20 cellular contexts compared by ENCODE assay signal in the genomic region with DNA sequence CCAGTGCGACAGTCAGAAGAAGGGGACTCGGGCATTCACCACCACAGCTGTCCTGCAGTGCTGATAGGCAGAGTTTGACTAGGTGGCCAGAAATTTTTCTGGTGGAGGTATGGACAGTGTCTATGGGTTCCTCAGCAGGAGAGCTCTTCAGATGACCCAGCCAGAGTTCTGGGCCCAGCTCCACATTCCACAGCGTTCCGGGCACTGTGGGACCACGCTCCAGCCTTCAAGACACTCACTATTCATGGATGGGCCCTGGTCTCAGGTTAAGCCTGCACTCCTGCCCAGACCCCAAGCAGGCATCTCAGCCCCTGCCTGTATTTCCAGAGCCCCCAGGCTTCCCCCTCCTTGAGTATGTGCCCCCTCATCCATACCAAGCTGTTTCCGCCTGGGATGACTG.
"Had no signal": no experiment of that assay in that cellular context is flagged by ENCODE, and none has a peak within 500 bp of the region (broad histone marks: within the 10 kb centered on the region; RNA-seq: fewer than 3 reads in every experiment).

No MANE protein-coding gene starts in this region.

- H3K27ac Mint-ChIP-seq: endodermal cell; progenitor cell of endocrine pancreas; stimulated activated memory B cell treated with anti-CD40 and anti-IgM and Interleukin-4, amounts not matched to agents 10 μg/mL and 1 μg/mL and 100 μg/mL, for 72 hours; stimulated activated naive CD8-positive, alpha-beta T cell treated with anti-CD3 and anti-CD28 coated beads, Interleukin-15, Interleukin-2, amounts not matched to agents 100 ng/mL and 50 ng/mL, for 24 hours had no signal

- DNase-seq: central memory CD4-positive, alpha-beta T cell; effector CD4-positive, alpha-beta T cell; endodermal cell; foreskin melanocyte; head of caudate nucleus; hippocampal formation; kidney glomerular epithelial cell; naive B cell; nucleus accumbens; pancreas; stimulated activated CD4-positive, alpha-beta T cell treated with anti-CD3 and anti-CD28 coated beads, Interleukin-15, amount 100 ng/mL, for 24 hours; stimulated activated CD4-positive, alpha-beta T cell treated with anti-CD3 and anti-CD28 coated beads, Interleukin-1b, Interleukin-23, amount 100 ng/mL, for 48 hours; stimulated activated CD4-positive, alpha-beta T cell treated with anti-CD3 and anti-CD28 coated beads, Interleukin-4, amount 100 ng/mL, for 24 hours; tibial artery; upper lobe of right lung had no signal

- ATAC-seq: left lobe of liver; pancreas; stimulated activated memory B cell treated with anti-CD40 and anti-IgM and Interleukin-4, amounts not matched to agents 10 μg/mL and 1 μg/mL and 100 μg/mL, for 72 hours; upper lobe of right lung had no signal

- H3K9me3 Mint-ChIP-seq: stimulated activated naive CD8-positive, alpha-beta T cell treated with anti-CD3 and anti-CD28 coated beads, Interleukin-15, Interleukin-2, amounts not matched to agents 100 ng/mL and 50 ng/mL, for 24 hours had no signal

- H3K27ac ChIP-seq: coronary artery, pancreas, tibial artery, upper lobe of right lung had no signal

- H3K4me3 Mint-ChIP-seq: endodermal cell; stimulated activated memory B cell treated with anti-CD40 and anti-IgM and Interleukin-4, amounts not matched to agents 10 μg/mL and 1 μg/mL and 100 μg/mL, for 72 hours; stimulated activated naive CD8-positive, alpha-beta T cell treated with anti-CD3 and anti-CD28 coated beads, Interleukin-15, Interleukin-2, amounts not matched to agents 100 ng/mL and 50 ng/mL, for 24 hours had no signal

- H3K27me3 ChIP-seq: pancreas, tibial artery, upper lobe of right lung had no signal

- H3K9me3 ChIP-seq: pancreas, tibial artery, upper lobe of right lung had no signal

- H3K4me1 Mint-ChIP-seq: endodermal cell; naive B cell; stimulated activated memory B cell treated with anti-CD40 and anti-IgM and Interleukin-4, amounts not matched to agents 10 μg/mL and 1 μg/mL and 100 μg/mL, for 72 hours had no signal

- H3K27me3 Mint-ChIP-seq: naive B cell; progenitor cell of endocrine pancreas; stimulated activated memory B cell treated with anti-CD40 and anti-IgM and Interleukin-4, amounts not matched to agents 10 μg/mL and 1 μg/mL and 100 μg/mL, for 72 hours; stimulated activated naive CD8-positive, alpha-beta T cell treated with anti-CD3 and anti-CD28 coated beads, Interleukin-15, Interleukin-2, amounts not matched to agents 100 ng/mL and 50 ng/mL, for 24 hours had no signal

- H3K36me3 ChIP-seq: pancreas, upper lobe of right lung had no signal

- H3K36me3 Mint-ChIP-seq: stimulated activated memory B cell treated with anti-CD40 and anti-IgM and Interleukin-4, amounts not matched to agents 10 μg/mL and 1 μg/mL and 100 μg/mL, for 72 hours had no signal

- H3K4me3 ChIP-seq: coronary artery, pancreas, tibial artery, upper lobe of right lung had no signal
